In the genomic region with DNA sequence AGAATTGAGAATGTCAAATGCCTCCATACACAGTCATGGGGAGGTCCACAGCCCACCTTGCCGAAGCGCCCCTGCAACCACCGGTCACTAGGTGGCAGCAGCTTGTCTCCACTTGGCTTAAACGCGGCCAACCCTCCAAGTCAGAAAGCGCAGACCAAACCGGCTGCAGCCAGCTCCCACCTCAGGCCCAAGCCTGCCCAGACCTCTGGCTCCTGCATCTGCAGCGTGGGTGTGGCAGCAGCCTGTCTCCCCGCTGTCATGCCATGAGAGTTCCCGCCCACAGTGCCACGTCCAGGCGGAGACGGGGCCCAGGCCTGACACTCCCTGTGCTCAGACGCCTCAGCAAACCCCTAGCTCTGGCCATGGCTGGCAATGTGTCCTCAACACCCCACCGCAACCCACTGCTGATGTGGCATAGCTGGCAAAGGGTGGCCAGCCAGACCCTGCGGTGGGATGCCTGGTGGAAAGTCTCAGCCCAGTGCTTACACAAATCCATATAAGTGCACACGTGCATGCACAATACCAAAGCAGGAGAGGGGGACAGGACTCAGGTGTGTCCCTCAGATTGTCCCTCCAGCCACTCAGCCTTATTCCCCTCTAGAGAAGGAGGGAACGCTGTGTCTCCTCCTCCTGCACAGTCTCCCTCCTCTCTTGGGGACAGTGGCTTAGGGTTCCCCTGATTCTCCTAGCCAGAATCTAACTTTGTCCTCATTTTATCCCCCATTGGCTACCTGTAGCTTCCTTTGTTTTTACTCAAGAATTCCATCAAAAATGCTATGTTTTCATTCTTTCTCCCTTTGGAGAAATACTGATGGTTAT, we compare ENCODE assay signal across 9 cellular contexts. TPM values are rescaled to one million over a fixed set of nuclear protein-coding genes. Genes with fewer than 3 reads are reported as not detected.
DNase-seq lines count a peak whose midpoint lies in the region; ATAC-seq and TF ChIP-seq lines count a peak whose summit lies in the region.
"Had no signal": no experiment of that assay in that cellular context is flagged by ENCODE, and none has a peak within 500 bp of the region (broad histone marks: within the 10 kb centered on the region; RNA-seq: fewer than 3 reads in every experiment).

No MANE protein-coding gene starts in this region.

- no peaks in the 10 kb centered on the region for H3K36me3 Mint-ChIP-seq in activated CD4-positive, alpha-beta T cell treated with anti-CD3 and anti-CD28 coated beads, Interleukin-2, amount 10 ng/mL, durations not matched to agents 24 days and 14 days (ENCODE audit: low read depth)

- 26% methylated on average over 18 of the region's 18 CpGs for WGBS in liver

- no peaks in the 10 kb centered on the region for H3K9me3 ChIP-seq in liver (ENCODE audit: control insufficient read depth in 4 of 4, low read length in 3 of 4)

- peak; percentile 87 to 93 for TF ChIP-seq RAD21 in liver (IDR thresholded peaks at IDR 0.05)

- peak; percentile 35 for ATAC-seq in HG02798 (IDR thresholded peaks at IDR 0.05; ENCODE audit: poor library complexity, unreplicated experiment)
- no peak for ATAC-seq in HG03520 (IDR thresholded peaks at IDR 0.05; ENCODE audit: unreplicated experiment)

- intact Hi-C loops in activated CD4-positive, alpha-beta T cell treated with anti-CD3 and anti-CD28 coated beads, Interleukin-2, amount 10 ng/mL, durations not matched to agents 24 days and 14 days (cut with micrococcal nuclease): loop anchor here (1.0 to 10.0 kb wide), 2 partner anchors 11 to 308 kb away; partner anchors contain the start of gene COPZ2

- peaks cover 28% of the 10 kb centered on the region for H3K4me1 Mint-ChIP-seq in activated CD4-positive, alpha-beta T cell treated with anti-CD3 and anti-CD28 coated beads, Interleukin-2, amount 10 ng/mL, durations not matched to agents 24 days and 14 days

- no peak overlapping the region for H3K4me3 Mint-ChIP-seq in activated CD4-positive, alpha-beta T cell treated with anti-CD3 and anti-CD28 coated beads, Interleukin-2, amount 10 ng/mL, durations not matched to agents 24 days and 14 days

- H3K4me1 ChIP-seq in liver (ENCODE audit: control insufficient read depth in 4 of 4, insufficient read depth in 4 of 4, low read length in 3 of 4): peaks cover 10 to 35% (median 31%) of the 10 kb centered on the region in 4 donors

- TF ChIP-seq CTCF in coronary artery (IDR thresholded peaks at IDR 0.05) (peak; percentile 85), liver (IDR thresholded peaks at IDR 0.05; ENCODE audit: low read depth, low read length, missing input control) (peak; percentile 81)

- H3K27ac ChIP-seq in coronary artery: peak overlapping the region; percentile 59 to 93
- no peak overlapping the region for H3K27ac ChIP-seq in liver (ENCODE audit: low read depth in 1 of 2, low read length in 2 of 2)

- H3K27me3 Mint-ChIP-seq in activated CD4-positive, alpha-beta T cell treated with anti-CD3 and anti-CD28 coated beads, Interleukin-2, amount 10 ng/mL, durations not matched to agents 24 days and 14 days: peaks cover 22% of the 10 kb centered on the region

- H3K9ac ChIP-seq in liver (ENCODE audit: low read depth in 1 of 2, low read length in 2 of 2): no peak overlapping the region

- H3K9me3 Mint-ChIP-seq in activated CD4-positive, alpha-beta T cell treated with anti-CD3 and anti-CD28 coated beads, Interleukin-2, amount 10 ng/mL, durations not matched to agents 24 days and 14 days: no peaks in the 10 kb centered on the region
- H3K9me3 Mint-ChIP-seq: T-helper 1 cell treated with Interleukin-12 subunit alpha and Interleukin-12 subunit beta and Interleukin-4 antibody, amounts not matched to agents 30 μg/mL and 1 μg/mL, for 36 hours had no signal

- peaks cover 0 to 1% (median 0%) of the 10 kb centered on the region in 4 donors for H3K36me3 ChIP-seq in liver (ENCODE audit: control insufficient read depth in 4 of 4, insufficient read depth in 3 of 4, low read depth in 1 of 4, low read length in 3 of 4)

- no peak overlapping the region for H3K27ac Mint-ChIP-seq in activated CD4-positive, alpha-beta T cell treated with anti-CD3 and anti-CD28 coated beads, Interleukin-2, amount 10 ng/mL, durations not matched to agents 24 days and 14 days
- H3K27ac Mint-ChIP-seq: T-helper 1 cell treated with Interleukin-12 subunit alpha and Interleukin-12 subunit beta and Interleukin-4 antibody, amounts not matched to agents 30 μg/mL and 1 μg/mL, for 36 hours had no signal

- H3K4me3 ChIP-seq in coronary artery: peak overlapping the region; percentile 78
- no peak overlapping the region for H3K4me3 ChIP-seq in liver (ENCODE audit: low read depth in 1 of 3, low read length in 3 of 3)

- DNase-seq in D341Med (ENCODE audit: low spot score) (peak; percentile 93), NCI-H524 (lab: John Stamatoyannopoulos, UW) (peak; percentile 90 to 91), coronary artery (ENCODE audit: low spot score) (peak; percentile 88)
- peak; percentile 91 for DNase-seq in activated CD4-positive, alpha-beta T cell treated with anti-CD3 and anti-CD28 coated beads, Interleukin-2, amount 10 ng/mL, durations not matched to agents 24 days and 14 days
- peak; percentile 80 for DNase-seq in stimulated activated CD4-positive, alpha-beta T cell treated with anti-CD3 and anti-CD28 coated beads, Interleukin-4, amount 100 ng/mL, for 24 hours

- H3K27me3 ChIP-seq in liver (ENCODE audit: control insufficient read depth in 4 of 4, insufficient read depth in 4 of 4, low read length in 3 of 4): no peaks in the 10 kb centered on the region

TF ChIP-seq in liver, 16 proteins besides CTCF, POLR2A, EP300 and RAD21:
- TF ChIP-seq, protein P1, sequence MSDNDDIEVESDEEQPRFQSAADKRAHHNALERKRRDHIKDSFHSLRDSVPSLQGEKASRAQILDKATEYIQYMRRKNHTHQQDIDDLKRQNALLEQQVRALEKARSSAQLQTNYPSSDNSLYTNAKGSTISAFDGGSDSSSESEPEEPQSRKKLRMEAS (IDR thresholded peaks at IDR 0.05): no peak
- no peak for TF ChIP-seq SP1 (IDR thresholded peaks at IDR 0.05)
- no peak for TF ChIP-seq HNF4A (conservative IDR thresholded peaks at IDR 0.05)
- TF ChIP-seq, protein P2, sequence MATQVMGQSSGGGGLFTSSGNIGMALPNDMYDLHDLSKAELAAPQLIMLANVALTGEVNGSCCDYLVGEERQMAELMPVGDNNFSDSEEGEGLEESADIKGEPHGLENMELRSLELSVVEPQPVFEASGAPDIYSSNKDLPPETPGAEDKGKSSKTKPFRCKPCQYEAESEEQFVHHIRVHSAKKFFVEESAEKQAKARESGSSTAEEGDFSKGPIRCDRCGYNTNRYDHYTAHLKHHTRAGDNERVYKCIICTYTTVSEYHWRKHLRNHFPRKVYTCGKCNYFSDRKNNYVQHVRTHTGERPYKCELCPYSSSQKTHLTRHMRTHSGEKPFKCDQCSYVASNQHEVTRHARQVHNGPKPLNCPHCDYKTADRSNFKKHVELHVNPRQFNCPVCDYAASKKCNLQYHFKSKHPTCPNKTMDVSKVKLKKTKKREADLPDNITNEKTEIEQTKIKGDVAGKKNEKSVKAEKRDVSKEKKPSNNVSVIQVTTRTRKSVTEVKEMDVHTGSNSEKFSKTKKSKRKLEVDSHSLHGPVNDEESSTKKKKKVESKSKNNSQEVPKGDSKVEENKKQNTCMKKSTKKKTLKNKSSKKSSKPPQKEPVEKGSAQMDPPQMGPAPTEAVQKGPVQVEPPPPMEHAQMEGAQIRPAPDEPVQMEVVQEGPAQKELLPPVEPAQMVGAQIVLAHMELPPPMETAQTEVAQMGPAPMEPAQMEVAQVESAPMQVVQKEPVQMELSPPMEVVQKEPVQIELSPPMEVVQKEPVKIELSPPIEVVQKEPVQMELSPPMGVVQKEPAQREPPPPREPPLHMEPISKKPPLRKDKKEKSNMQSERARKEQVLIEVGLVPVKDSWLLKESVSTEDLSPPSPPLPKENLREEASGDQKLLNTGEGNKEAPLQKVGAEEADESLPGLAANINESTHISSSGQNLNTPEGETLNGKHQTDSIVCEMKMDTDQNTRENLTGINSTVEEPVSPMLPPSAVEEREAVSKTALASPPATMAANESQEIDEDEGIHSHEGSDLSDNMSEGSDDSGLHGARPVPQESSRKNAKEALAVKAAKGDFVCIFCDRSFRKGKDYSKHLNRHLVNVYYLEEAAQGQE (IDR thresholded peaks at IDR 0.05): no peak
- no peak for TF ChIP-seq FOXA1 (IDR thresholded peaks at IDR 0.05)
- TF ChIP-seq ATF3 (IDR thresholded peaks at IDR 0.05): no peak
- TF ChIP-seq RXRA (IDR thresholded peaks at IDR 0.05): peak in 1 of 2 donors; percentile 6
- TF ChIP-seq, protein P3, sequence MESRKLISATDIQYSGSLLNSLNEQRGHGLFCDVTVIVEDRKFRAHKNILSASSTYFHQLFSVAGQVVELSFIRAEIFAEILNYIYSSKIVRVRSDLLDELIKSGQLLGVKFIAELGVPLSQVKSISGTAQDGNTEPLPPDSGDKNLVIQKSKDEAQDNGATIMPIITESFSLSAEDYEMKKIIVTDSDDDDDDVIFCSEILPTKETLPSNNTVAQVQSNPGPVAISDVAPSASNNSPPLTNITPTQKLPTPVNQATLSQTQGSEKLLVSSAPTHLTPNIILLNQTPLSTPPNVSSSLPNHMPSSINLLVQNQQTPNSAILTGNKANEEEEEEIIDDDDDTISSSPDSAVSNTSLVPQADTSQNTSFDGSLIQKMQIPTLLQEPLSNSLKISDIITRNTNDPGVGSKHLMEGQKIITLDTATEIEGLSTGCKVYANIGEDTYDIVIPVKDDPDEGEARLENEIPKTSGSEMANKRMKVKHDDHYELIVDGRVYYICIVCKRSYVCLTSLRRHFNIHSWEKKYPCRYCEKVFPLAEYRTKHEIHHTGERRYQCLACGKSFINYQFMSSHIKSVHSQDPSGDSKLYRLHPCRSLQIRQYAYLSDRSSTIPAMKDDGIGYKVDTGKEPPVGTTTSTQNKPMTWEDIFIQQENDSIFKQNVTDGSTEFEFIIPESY (IDR thresholded peaks at IDR 0.05): no peak
TF ChIP-seq in liver: peak in this region for 1.

RNA-seq across cellular contexts. Expression of gene COPZ2, which starts 10.9 kb away (rescaled TPM):
- 4.4 and 4.5 TPM in 2 replicates for total RNA-seq in activated CD4-positive, alpha-beta T cell treated with anti-CD3 and anti-CD28 coated beads, Interleukin-2, amount 10 ng/mL, durations not matched to agents 24 days and 14 days
- total RNA-seq in liver: 10 to 100 TPM in 1 of 2 donors, 1 to 10 TPM in 1; 2.6 to 13.3 TPM
- 10 to 100 TPM; 22.4 to 38.1 TPM for polyA plus RNA-seq in liver

RNA-seq across cellular contexts. Expression of gene NFE2L1, which starts 21.4 kb away (rescaled TPM):
- total RNA-seq in activated CD4-positive, alpha-beta T cell treated with anti-CD3 and anti-CD28 coated beads, Interleukin-2, amount 10 ng/mL, durations not matched to agents 24 days and 14 days: 85.2 and 93.1 TPM in 2 replicates
- 10 to 100 TPM; 37.5 to 79.5 TPM for total RNA-seq in liver
- polyA plus RNA-seq in liver: 10 to 100 TPM; 14.3 to 77.7 TPM

RNA-seq across cellular contexts. Expression of gene CDK5RAP3, which starts 55.8 kb away (rescaled TPM):
- 192 and 202 TPM in 2 replicates for total RNA-seq in activated CD4-positive, alpha-beta T cell treated with anti-CD3 and anti-CD28 coated beads, Interleukin-2, amount 10 ng/mL, durations not matched to agents 24 days and 14 days
- total RNA-seq in liver: 100 to 1,000 TPM in 1 of 2 donors, 10 to 100 TPM in 1; 44.6 to 120 TPM
- polyA plus RNA-seq in liver: 10 to 100 TPM; 52.7 to 96.8 TPM

Comparison
In these comparisons a context has a peak if more than half of its experiments do, and no peak if none do; other contexts are left out.
1. H3K27ac ChIP-seq: peak in coronary artery (2 of 2); none in liver (0 of 2).
2. Peak in every context shown above with its lines, with median percentiles within 50 percentile points of each other: DNase-seq.